In the genomic region with DNA sequence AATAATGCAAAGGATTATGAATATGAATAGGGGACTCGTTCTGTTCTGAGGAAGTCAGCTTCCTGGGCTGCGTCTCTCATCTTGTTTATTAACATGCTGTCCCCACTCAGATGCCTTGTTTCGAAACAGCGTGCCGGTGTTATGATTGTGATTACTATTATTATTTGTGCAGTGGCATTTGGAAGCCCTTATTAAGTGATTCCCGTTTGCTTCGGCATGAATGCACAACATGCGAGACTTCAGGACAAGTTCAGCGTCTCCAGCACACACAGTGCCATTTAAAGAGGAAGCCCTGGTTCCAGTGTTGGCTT, we compare ENCODE assay signal across 23 cellular contexts.
DNase-seq lines count a peak whose midpoint lies in the region; ATAC-seq, FAIRE-seq and TF ChIP-seq lines count a peak whose summit lies in the region.
"Had no signal": no experiment of that assay in that cellular context is flagged by ENCODE, and none has a peak within 500 bp of the region (broad histone marks: within the 10 kb centered on the region; RNA-seq: fewer than 3 reads in every experiment).

No MANE protein-coding gene starts in this region.

- H3K27me3 ChIP-seq in cardiac muscle cell (no peaks in the 10 kb centered on the region), layer of hippocampus (ENCODE audit: control insufficient read depth, insufficient read depth, low read length) (no peaks in the 10 kb centered on the region), gastrocnemius medialis (peaks cover 0 to 4% (median 0%) of the 10 kb centered on the region in 3 donors), pancreas (no peaks in the 10 kb centered on the region)
- H3K27me3 ChIP-seq: BLaER1 treated with 17β-estradiol and CSF1 and Interleukin-3, amounts not matched to agents 10 nM and 100 nM had no signal

- H3K4me3 ChIP-seq in cardiac muscle cell (no peak overlapping the region), gastrocnemius medialis (peak overlapping the region in 1 of 4 donors; percentile 7), pancreas (no peak overlapping the region)
- H3K4me3 ChIP-seq: BLaER1 treated with 17β-estradiol and CSF1 and Interleukin-3, amounts not matched to agents 10 nM and 100 nM had no signal

- ATAC-seq in gastrocnemius medialis (peak; percentile 83 to 90), pancreas (no peak), HG03442 (IDR thresholded peaks at IDR 0.05; ENCODE audit: unreplicated experiment) (no peak)

- H3K4me1 ChIP-seq in cardiac muscle cell (ENCODE audit: low read depth) (peaks cover 6% of the 10 kb centered on the region), gastrocnemius medialis (peaks cover 4 to 5% of the 10 kb centered on the region in 2 donors), pancreas (no peaks in the 10 kb centered on the region)

- TF ChIP-seq CTCF in cardiac muscle cell (IDR thresholded peaks at IDR 0.05; ENCODE audit: low read depth, low read length) (no peak), gastrocnemius medialis (IDR thresholded peaks at IDR 0.05 in 4 of 5, conservative IDR thresholded peaks at IDR 0.05 in 1 of 5) (no peak), pancreas (IDR thresholded peaks at IDR 0.05) (no peak)

- no peak for DNase-seq in cardiac muscle cell (ENCODE audit: low read depth in 1 of 2, low spot score in 1 of 2)
- no peak for DNase-seq in cardiac septum (ENCODE audit: low spot score)
- DNase-seq in gastrocnemius medialis, result peak; percentile 21 to 37
- no peak for DNase-seq in pancreas
- DNase-seq in epidermal melanocyte (ENCODE audit: insufficient read length, low spot score), result no peak
- DNase-seq in AML-193 (lab: John Stamatoyannopoulos, UW), result no peak
- DNase-seq: CD8-positive, alpha-beta memory T cell; DMS79; HFFc6; Kasumi-1; MM.1S; NCI-H1105 treated with DMSO at 0.1 percent for 48 hours; NCI-H187 treated with DMSO at 0.1 percent for 48 hours; NCI-H2171; NCI-H446; NCI-H748 treated with DMSO at 0.1 percent for 48 hours had no signal

- WGBS in pancreas, 2 donors, result 26 to 30% methylated on average over 9 of the region's 9 CpGs

- peak in 1 of 2 donors; percentile 38 for TF ChIP-seq POLR2A in gastrocnemius medialis (IDR thresholded peaks at IDR 0.05)

- FAIRE-seq in pancreas (lab: Jason Lieb, UNC), result no peak
- FAIRE-seq: D721Med, H54 had no signal

- intact Hi-C loops in cardiac septum (cut with DNase I), result no loop called here
- intact Hi-C loops in gastrocnemius medialis (cut with DNase I; ENCODE audit: low total_unique reads), result no loop called here
- intact Hi-C loops in pancreas (cut with DNase I), result no loop called here

- in situ Hi-C loops in gastrocnemius medialis (cut with MboI; ENCODE audit: low sequenced_read_pairs in 4 of 4), result no loop called here

- H3K27ac ChIP-seq in cardiac muscle cell (peak overlapping the region; percentile 1), layer of hippocampus (ENCODE audit: low read depth, low read length) (peak overlapping the region; percentile 48), gastrocnemius medialis (peak overlapping the region; percentile 68 to 82 (median 76)), pancreas (no peak overlapping the region)
- H3K27ac ChIP-seq: 22Rv1; BLaER1 treated with 17β-estradiol and CSF1 and Interleukin-3, amounts not matched to agents 10 nM and 100 nM; RWPE1 had no signal

- H3K36me3 ChIP-seq in cardiac muscle cell, result no peaks in the 10 kb centered on the region
- H3K36me3 ChIP-seq in gastrocnemius medialis, result no peaks in the 10 kb centered on the region
- H3K36me3 ChIP-seq in pancreas, result no peaks in the 10 kb centered on the region
- H3K36me3 ChIP-seq: BLaER1 treated with 17β-estradiol and CSF1 and Interleukin-3, amounts not matched to agents 10 nM and 100 nM had no signal

- H3K9me3 ChIP-seq in cardiac muscle cell (ENCODE audit: low read depth) (no peaks in the 10 kb centered on the region), gastrocnemius medialis (no peaks in the 10 kb centered on the region), pancreas (no peaks in the 10 kb centered on the region)

Comparison
In these comparisons a context has a peak if more than half of its experiments do, and no peak if none do; other contexts are left out.
1. DNase-seq: peak in gastrocnemius medialis (2 of 2); none in cardiac muscle cell (0 of 2), cardiac septum (single experiment), pancreas (0 of 6), epidermal melanocyte (single experiment) and AML-193 (0 of 2).
2. H3K27ac ChIP-seq: peak in cardiac muscle cell (single experiment), layer of hippocampus (single experiment) and gastrocnemius medialis (4 of 4); none in pancreas (0 of 4).
3. ATAC-seq: peak in gastrocnemius medialis (2 of 2); none in pancreas (0 of 4) and HG03442 (single experiment).